In the genomic region with DNA sequence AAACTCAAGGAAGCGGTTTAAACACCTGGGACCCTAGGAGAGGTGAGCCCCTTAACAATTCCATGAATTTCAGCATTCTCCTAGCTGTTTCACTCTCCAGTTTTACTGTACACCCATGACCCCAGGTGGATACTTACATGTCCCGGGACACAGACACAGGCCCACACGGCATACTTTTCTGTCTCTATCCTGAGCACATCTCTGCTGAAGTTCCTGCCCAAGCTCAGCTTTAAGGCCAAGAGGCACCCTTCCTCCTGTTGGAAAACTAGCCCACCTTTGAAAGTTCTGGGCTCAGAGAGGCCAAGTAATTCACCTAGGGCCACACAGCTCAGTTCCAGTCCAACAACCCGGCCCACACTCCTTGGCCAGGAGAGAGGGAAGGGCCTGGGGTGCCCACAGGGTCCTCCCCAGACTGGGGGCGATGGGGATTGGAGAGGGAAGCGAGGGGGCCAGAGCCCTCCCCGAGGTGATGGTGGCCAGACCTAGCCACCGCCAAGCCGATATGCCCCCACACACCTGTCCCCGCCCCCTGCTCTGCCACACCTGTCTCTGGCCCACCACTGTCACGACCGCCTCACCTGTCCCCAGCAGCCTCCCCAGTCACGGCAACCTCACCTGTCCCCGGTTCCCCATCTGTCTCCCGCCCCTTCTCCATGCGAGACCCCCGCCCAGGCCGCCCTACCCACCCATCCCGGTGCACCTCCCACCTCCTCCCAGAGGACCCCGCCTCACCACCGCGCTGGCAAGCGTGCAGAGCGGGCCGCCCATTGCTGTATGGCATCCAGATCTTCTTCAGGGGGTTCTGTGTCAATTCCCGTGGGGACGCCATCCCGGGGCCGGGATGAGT, we compare ENCODE assay signal across 1 cellular context.
TF ChIP-seq lines count a peak whose summit lies in the region.

No MANE protein-coding gene starts in this region.

TF ChIP-seq in HCT116, 20 proteins besides CTCF, POLR2A, EP300 and RAD21 (continued from another document):
- no peak for TF ChIP-seq ZBTB33 (IDR thresholded peaks at IDR 0.05; ENCODE audit: extremely low read depth, insufficient replicate concordance, low read length)
- peak; percentile 49; the same call in 1 of the 2 replicates for TF ChIP-seq POLR2AphosphoS5 (IDR thresholded peaks at IDR 0.05; ENCODE audit: low read depth, low read length)
- no peak for TF ChIP-seq TCF7L2 (IDR thresholded peaks at IDR 0.05; ENCODE audit: borderline replicate concordance, extremely low read depth, insufficient read depth, insufficient read length)
